Comparison of ENCODE assay signal across 17 cellular contexts in the genomic region with DNA sequence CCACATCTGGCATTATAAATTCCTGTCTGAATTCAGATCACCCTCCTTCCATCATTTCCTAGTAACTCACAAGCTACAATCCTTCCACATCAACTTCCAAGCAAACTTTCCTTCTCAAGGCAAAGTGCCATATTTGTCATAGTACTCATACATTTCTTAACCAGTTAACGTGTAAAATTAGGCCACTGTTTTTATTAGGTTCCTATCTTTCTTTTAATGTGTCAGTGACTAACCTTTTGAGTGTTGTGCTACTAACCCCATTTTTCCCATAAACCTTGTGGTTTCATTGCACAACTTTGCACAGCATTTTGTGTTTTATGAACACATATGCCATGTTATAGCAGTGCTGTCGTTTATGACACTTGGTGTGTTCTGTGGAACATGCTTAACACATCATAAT.
DNase-seq lines count a peak whose midpoint lies in the region; ATAC-seq and TF ChIP-seq lines count a peak whose summit lies in the region.
"Had no signal": no experiment of that assay in that cellular context is flagged by ENCODE, and none has a peak within 500 bp of the region (broad histone marks: within the 10 kb centered on the region; RNA-seq: fewer than 3 reads in every experiment).

No MANE protein-coding gene starts in this region.

- ATAC-seq in HG02588 (IDR thresholded peaks at IDR 0.05; ENCODE audit: unreplicated experiment), result no peak
- ATAC-seq: CD8-positive, alpha-beta T cell; stimulated activated memory B cell treated with anti-CD40 and anti-IgM and Interleukin-4, amounts not matched to agents 10 μg/mL and 1 μg/mL and 100 μg/mL, for 72 hours had no signal

- no peaks in the 10 kb centered on the region for H3K27me3 Mint-ChIP-seq in T-helper 2 cell treated with Interferon-gamma antibody and Interleukin-4, amounts not matched to agents 5 μg/mL and 100 μg/mL, for 36 hours (ENCODE audit: low read depth)
- H3K27me3 Mint-ChIP-seq: stimulated activated memory B cell treated with anti-CD40 and anti-IgM and Interleukin-4, amounts not matched to agents 10 μg/mL and 1 μg/mL and 100 μg/mL, for 72 hours had no signal

- no peaks in the 10 kb centered on the region for H3K4me1 ChIP-seq in ascending aorta
- H3K4me1 ChIP-seq: thyroid gland had no signal

- intact Hi-C loops in ascending aorta (cut with DNase I), result loop anchor here (5.0 kb wide), 1 partner anchor 409 kb away; no protein-coding TSS in a partner anchor

- H3K9me3 ChIP-seq in ascending aorta, result no peaks in the 10 kb centered on the region
- H3K9me3 ChIP-seq: thyroid gland had no signal

- H3K36me3 ChIP-seq in ascending aorta, result no peaks in the 10 kb centered on the region
- H3K36me3 ChIP-seq: thyroid gland had no signal

- no peaks in the 10 kb centered on the region for H3K9me3 Mint-ChIP-seq in T-helper 2 cell treated with Interferon-gamma antibody and Interleukin-4, amounts not matched to agents 5 μg/mL and 100 μg/mL, for 36 hours
- H3K9me3 Mint-ChIP-seq: CD8-positive, alpha-beta T cell; neural crest cell; stimulated activated memory B cell treated with anti-CD40 and anti-IgM and Interleukin-4, amounts not matched to agents 10 μg/mL and 1 μg/mL and 100 μg/mL, for 72 hours had no signal

- no peak overlapping the region for H3K27ac Mint-ChIP-seq in T-helper 2 cell treated with Interferon-gamma antibody and Interleukin-4, amounts not matched to agents 5 μg/mL and 100 μg/mL, for 36 hours
- H3K27ac Mint-ChIP-seq: CD8-positive, alpha-beta T cell; stimulated activated memory B cell treated with anti-CD40 and anti-IgM and Interleukin-4, amounts not matched to agents 10 μg/mL and 1 μg/mL and 100 μg/mL, for 72 hours had no signal

- no peak overlapping the region for H3K4me3 Mint-ChIP-seq in T-helper 2 cell treated with Interferon-gamma antibody and Interleukin-4, amounts not matched to agents 5 μg/mL and 100 μg/mL, for 36 hours
- H3K4me3 Mint-ChIP-seq: CD8-positive, alpha-beta T cell; neural crest cell; stimulated activated memory B cell treated with anti-CD40 and anti-IgM and Interleukin-4, amounts not matched to agents 10 μg/mL and 1 μg/mL and 100 μg/mL, for 72 hours had no signal

- no peak overlapping the region for H3K27ac ChIP-seq in ascending aorta
- H3K27ac ChIP-seq: thyroid gland had no signal

- DNase-seq in AG10803 (ENCODE audit: low read depth), result peak; percentile 59
- DNase-seq in HFF-Myc (ENCODE audit: extremely low read depth, low read depth), result peak; percentile 7
- DNase-seq in amniotic epithelial cell (ENCODE audit: low read depth), result peak; percentile 87
- peak; percentile 26 to 27 for DNase-seq in foreskin fibroblast
- DNase-seq in ascending aorta (ENCODE audit: low spot score in 2 of 2), result no peak
- no peak for DNase-seq in T-helper 2 cell treated with Interferon-gamma antibody and Interleukin-4, amounts not matched to agents 5 μg/mL and 100 μg/mL, for 36 hours (ENCODE audit: low spot score)
- no peak for DNase-seq in NCI-H748 treated with DMSO at 0.1 percent for 48 hours (lab: John Stamatoyannopoulos, UW)
- DNase-seq: activated CD4-positive, alpha-beta T cell treated with anti-CD3 and anti-CD28 coated beads, Interleukin-2, amount 50 U/mL, for 1 hour; activated naive CD4-positive, alpha-beta T cell; CD8-positive, alpha-beta T cell; Kasumi-1; NCI-H1694; NCI-H345; thyroid gland had no signal

- H3K27me3 ChIP-seq in ascending aorta, result no peaks in the 10 kb centered on the region
- H3K27me3 ChIP-seq: thyroid gland had no signal

- peaks cover 11% of the 10 kb centered on the region for H3K36me3 Mint-ChIP-seq in T-helper 2 cell treated with Interferon-gamma antibody and Interleukin-4, amounts not matched to agents 5 μg/mL and 100 μg/mL, for 36 hours (ENCODE audit: low read depth)
- H3K36me3 Mint-ChIP-seq: CD8-positive, alpha-beta T cell had no signal

- no peaks in the 10 kb centered on the region for H3K4me1 Mint-ChIP-seq in T-helper 2 cell treated with Interferon-gamma antibody and Interleukin-4, amounts not matched to agents 5 μg/mL and 100 μg/mL, for 36 hours (ENCODE audit: low read depth)
- H3K4me1 Mint-ChIP-seq: neural crest cell; stimulated activated memory B cell treated with anti-CD40 and anti-IgM and Interleukin-4, amounts not matched to agents 10 μg/mL and 1 μg/mL and 100 μg/mL, for 72 hours had no signal

- TF ChIP-seq CTCF in AG10803 (conservative IDR thresholded peaks at IDR 0.05; ENCODE audit: low read length) (no peak), HFF-Myc (IDR thresholded peaks at IDR 0.05; ENCODE audit: low read depth, low read length, missing control alignments) (no peak), foreskin fibroblast (IDR thresholded peaks at IDR 0.05; ENCODE audit: low read depth, low read length) (no peak), ascending aorta (IDR thresholded peaks at IDR 0.05) (no peak)

- H3K4me3 ChIP-seq in AG10803 (ENCODE audit: low read length) (no peak overlapping the region), HFF-Myc (replicated peaks; ENCODE audit: low read depth, low read length) (no peak overlapping the region), foreskin fibroblast (ENCODE audit: low read depth in 1 of 2, low read length in 2 of 2) (no peak overlapping the region), ascending aorta (no peak overlapping the region)
- H3K4me3 ChIP-seq: thyroid gland had no signal

Comparison
In these comparisons a context has a peak if more than half of its experiments do, and no peak if none do; other contexts are left out.
1. DNase-seq: peak in AG10803 (single experiment), HFF-Myc (single experiment), amniotic epithelial cell (single experiment) and foreskin fibroblast (2 of 2); none in ascending aorta (0 of 2), T-helper 2 cell treated with Interferon-gamma antibody and Interleukin-4, amounts not matched to agents 5 μg/mL and 100 μg/mL, for 36 hours (single experiment) and NCI-H748 treated with DMSO at 0.1 percent for 48 hours (single experiment).